ENCODE assay signal across 10 cellular contexts in the genomic region with DNA sequence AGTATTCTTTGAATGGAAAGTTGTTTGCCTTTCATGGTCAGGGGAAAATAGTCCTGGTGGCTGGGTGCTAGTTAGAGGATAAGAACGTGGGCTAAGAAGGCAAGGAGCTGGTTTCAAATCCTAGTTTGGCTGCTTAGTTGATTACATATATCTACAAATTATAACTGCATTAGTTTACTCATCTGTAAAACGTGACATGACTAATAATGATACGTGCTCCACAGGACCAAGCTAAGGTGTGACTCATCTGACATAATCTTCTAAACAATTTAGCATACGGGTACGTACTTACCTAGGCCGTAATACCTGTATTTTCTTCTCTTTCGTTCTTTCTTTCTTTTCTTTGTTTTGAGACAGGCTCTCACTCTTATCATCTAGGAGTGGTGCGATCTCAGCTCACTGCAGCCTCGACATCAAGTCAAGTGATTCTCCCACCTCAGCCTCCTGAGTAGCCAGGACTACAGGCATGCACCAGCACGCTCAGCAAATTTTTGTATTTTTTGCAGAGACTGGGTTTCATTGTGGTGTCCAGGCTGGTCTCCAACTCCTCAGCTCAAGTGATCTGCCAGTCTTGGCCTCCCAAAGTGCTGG.
A peak's percentile ranks its signal among the peaks of the same experiment; 100 is the strongest.
DNase-seq lines count a peak whose midpoint lies in the region; ATAC-seq lines count a peak whose summit lies in the region.
"Had no signal": no experiment of that assay in that cellular context is flagged by ENCODE, and none has a peak within 500 bp of the region (broad histone marks: within the 10 kb centered on the region; RNA-seq: fewer than 3 reads in every experiment).

No MANE protein-coding gene starts in this region.

- DNase-seq in DMS114 treated with DMSO at 0.1 percent for 48 hours (lab: John Stamatoyannopoulos, UW; ENCODE audit: unreplicated experiment): peak; percentile 89
- DNase-seq in NCI-H446 treated with DMSO at 0.1 percent for 48 hours (lab: John Stamatoyannopoulos, UW): peak; percentile 47
- peak; percentile 30 for DNase-seq in dermis blood vessel endothelial cell
- DNase-seq in trophoblast cell: peak; percentile 51 to 91
- no peak for DNase-seq in mucosa of gallbladder (ENCODE audit: low spot score)
- DNase-seq in T-helper 9 cell: no peak
- DNase-seq in NK-92 treated with Interleukin-12 subunit alpha and Interleukin-12 subunit beta, amount 100 ng/mL, for 24 hours (lab: John Stamatoyannopoulos, UW): no peak
- DNase-seq: activated B cell treated with CpG ODN at 0.5 μM for 24 hours, naive B cell had no signal

- no peak overlapping the region for H2BK120ac ChIP-seq in trophoblast cell (ENCODE audit: insufficient read depth, low read length, poor library complexity)

- no peak overlapping the region for H3K4me2 ChIP-seq in trophoblast cell (ENCODE audit: low read length)

- no peak overlapping the region for H4K91ac ChIP-seq in trophoblast cell (ENCODE audit: low read depth, low read length)

- no peaks in the 10 kb centered on the region for H3K79me2 ChIP-seq in trophoblast cell (ENCODE audit: control insufficient read depth, insufficient read depth, low read length, poor library complexity)

- no peak overlapping the region for H3K14ac ChIP-seq in trophoblast cell (ENCODE audit: low read length)

- H4K8ac ChIP-seq in trophoblast cell (ENCODE audit: low read depth, low read length): no peak overlapping the region

- H3K4ac ChIP-seq in trophoblast cell (ENCODE audit: low read depth, low read length): no peak overlapping the region

- H3K36me3 ChIP-seq in trophoblast cell (ENCODE audit: control insufficient read depth in 1 of 2, insufficient read depth in 2 of 2, low read length in 2 of 2): no peaks in the 10 kb centered on the region

- no peak overlapping the region for H3K4me3 ChIP-seq in trophoblast cell (ENCODE audit: low read depth, low read length)

- H3K9me3 ChIP-seq in trophoblast cell (ENCODE audit: insufficient read depth, low read depth, low read length): no peaks in the 10 kb centered on the region

- H2AK5ac ChIP-seq in trophoblast cell (ENCODE audit: low read length): no peak overlapping the region

- no peak overlapping the region for H2BK12ac ChIP-seq in trophoblast cell (ENCODE audit: low read length)

- no peak overlapping the region for H4K12ac ChIP-seq in trophoblast cell (ENCODE audit: low read depth, low read length)

- H3K4me1 ChIP-seq in trophoblast cell (ENCODE audit: control insufficient read depth in 1 of 2, insufficient read depth in 2 of 2, low read length in 2 of 2): peaks cover 0 to 2% of the 10 kb centered on the region in 2 experiments

- no peaks in the 10 kb centered on the region for H3K79me1 ChIP-seq in trophoblast cell (ENCODE audit: low read length)

- no peak overlapping the region for H2BK5ac ChIP-seq in trophoblast cell (ENCODE audit: low read depth, low read length, poor library complexity)

- H3K23ac ChIP-seq in trophoblast cell (ENCODE audit: low read length): no peak overlapping the region

- H3K18ac ChIP-seq in trophoblast cell (ENCODE audit: low read length): no peak overlapping the region

- H3K27me3 ChIP-seq in trophoblast cell (ENCODE audit: insufficient read depth, low read length): no peaks in the 10 kb centered on the region

- no peak overlapping the region for H3K27ac ChIP-seq in trophoblast cell (ENCODE audit: low read depth, low read length)

- no peak overlapping the region for H3K9ac ChIP-seq in trophoblast cell (ENCODE audit: low read length)

- ATAC-seq in HG02840 (IDR thresholded peaks at IDR 0.05; ENCODE audit: low FRiP score, unreplicated experiment): no peak

- H2AFZ ChIP-seq in trophoblast cell (ENCODE audit: insufficient read depth, low read length, poor library complexity): no peak overlapping the region

- WGBS in trophoblast cell (ENCODE audit: extremely low coverage, insufficient coverage, insufficient read length): no CpG with 5 or more reads among the region's 10 CpGs

Comparison
In these comparisons a context has a peak if more than half of its experiments do, and no peak if none do; other contexts are left out.
1. DNase-seq: peak in DMS114 treated with DMSO at 0.1 percent for 48 hours (single experiment), NCI-H446 treated with DMSO at 0.1 percent for 48 hours (single experiment), dermis blood vessel endothelial cell (single experiment) and trophoblast cell (2 of 2); none in mucosa of gallbladder (single experiment), T-helper 9 cell (single experiment) and NK-92 treated with Interleukin-12 subunit alpha and Interleukin-12 subunit beta, amount 100 ng/mL, for 24 hours (single experiment).